ENCODE assay signal across 8 cellular contexts in the genomic region with DNA sequence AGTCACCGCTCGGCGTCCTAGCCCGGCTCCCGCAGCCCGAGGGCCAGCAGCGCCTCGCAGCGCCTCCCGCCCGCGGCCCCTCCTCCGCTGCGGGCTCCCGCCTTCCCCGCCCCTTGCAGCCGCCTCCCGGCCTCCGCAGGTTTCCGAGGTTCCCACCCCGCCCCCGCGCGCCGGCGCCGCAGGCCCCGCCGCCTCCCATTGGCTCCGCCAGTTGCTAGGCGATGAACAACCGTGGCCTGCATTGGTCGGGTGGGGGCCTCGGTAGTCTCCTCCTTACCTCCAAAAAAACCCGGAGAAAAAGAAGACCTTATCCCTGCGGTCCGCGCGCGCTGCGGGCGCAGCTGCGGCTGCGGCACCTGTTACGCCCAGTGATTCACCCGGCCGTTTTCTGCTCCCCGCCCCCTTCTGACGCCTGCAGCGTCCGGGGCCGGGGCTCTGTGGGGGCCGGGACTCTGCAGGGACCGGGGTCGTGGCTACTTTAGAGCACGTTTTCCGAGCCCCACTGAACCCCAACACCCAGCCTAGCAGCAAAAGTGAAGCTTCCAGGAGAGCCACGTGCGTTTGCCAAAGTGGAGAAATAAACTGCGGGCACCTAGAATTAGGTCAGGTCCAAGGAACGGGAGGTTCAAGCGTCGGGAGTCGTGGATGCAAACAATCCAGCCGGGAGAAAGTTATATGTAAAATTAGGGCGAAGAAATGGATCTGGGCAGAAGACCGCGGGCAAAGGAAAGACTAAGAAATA. TPM values are rescaled to one million over a fixed set of nuclear protein-coding genes. Genes with fewer than 3 reads are reported as not detected.
DNase-seq lines count a peak whose midpoint lies in the region; ATAC-seq, FAIRE-seq and TF ChIP-seq lines count a peak whose summit lies in the region.

A gene with protein sequence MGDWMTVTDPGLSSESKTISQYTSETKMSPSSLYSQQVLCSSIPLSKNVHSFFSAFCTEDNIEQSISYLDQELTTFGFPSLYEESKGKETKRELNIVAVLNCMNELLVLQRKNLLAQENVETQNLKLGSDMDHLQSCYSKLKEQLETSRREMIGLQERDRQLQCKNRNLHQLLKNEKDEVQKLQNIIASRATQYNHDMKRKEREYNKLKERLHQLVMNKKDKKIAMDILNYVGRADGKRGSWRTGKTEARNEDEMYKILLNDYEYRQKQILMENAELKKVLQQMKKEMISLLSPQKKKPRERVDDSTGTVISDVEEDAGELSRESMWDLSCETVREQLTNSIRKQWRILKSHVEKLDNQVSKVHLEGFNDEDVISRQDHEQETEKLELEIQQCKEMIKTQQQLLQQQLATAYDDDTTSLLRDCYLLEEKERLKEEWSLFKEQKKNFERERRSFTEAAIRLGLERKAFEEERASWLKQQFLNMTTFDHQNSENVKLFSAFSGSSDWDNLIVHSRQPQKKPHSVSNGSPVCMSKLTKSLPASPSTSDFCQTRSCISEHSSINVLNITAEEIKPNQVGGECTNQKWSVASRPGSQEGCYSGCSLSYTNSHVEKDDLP (minus strand): TSS at position 65 of the 742 bp plus-strand sequence. CDS start 19,242 bp downstream, outside the sequence.

- H3K36me3 Mint-ChIP-seq in memory B cell, result no peaks in the 10 kb centered on the region

- H3K23ac ChIP-seq in H1 (ENCODE audit: insufficient read length), result no peak within 1 kb of the TSS

- H3K23me2 ChIP-seq in H1 (ENCODE audit: low read depth, low read length), result peaks cover 7% of the 10 kb centered on the region; the same call in 1 of the 2 replicates

- no peaks in the 10 kb centered on the region for H3K79me1 ChIP-seq in H1 (ENCODE audit: low read depth, low read length)

- no peaks in the 10 kb centered on the region for H3K9me3 Mint-ChIP-seq in memory B cell

- peak within 1 kb of the TSS; percentile 90 for H4K8ac ChIP-seq in H1 (ENCODE audit: extremely low read depth, insufficient read depth, low read length)

- H3K4me2 ChIP-seq in H1 (ENCODE audit: insufficient read depth in 1 of 2, low read depth in 2 of 2, low read length in 2 of 2), result peak within 1 kb of the TSS; percentile 81 to 97

- no peak within 1 kb of the TSS for H2AK5ac ChIP-seq in H1 (ENCODE audit: low read depth, low read length)

- peak within 1 kb of the TSS; percentile 57 to 89 (median 72) for H3K4me3 ChIP-seq in H1 (ENCODE audit: extremely low read depth in 1 of 4, insufficient read depth in 2 of 4, low read depth in 3 of 4, low read length in 4 of 4)

- peak within 1 kb of the TSS; percentile 30 for H2BK120ac ChIP-seq in H1 (replicated peaks; ENCODE audit: low read depth, low read length)

- H3K18ac ChIP-seq in H1 (ENCODE audit: extremely low read depth, low read length), result peak within 1 kb of the TSS; percentile 76

- CTCF ChIA-PET in H1 (lab: Charles Lee; ENCODE audit: partially characterized antibody), result interaction anchor here (0.7 kb wide), 1 partner anchor 19 kb away, joined by 3 read pairs; no protein-coding TSS in a partner anchor

- no peaks in the 10 kb centered on the region for H3K36me3 ChIP-seq in H1 (ENCODE audit: control insufficient read depth in 2 of 4, insufficient read depth in 4 of 4, low read length in 3 of 4)

- peaks cover 6 to 40% of the 10 kb centered on the region in 2 experiments; a peak in 3 of 4 replicates for H3K79me2 ChIP-seq in H1 (ENCODE audit: control insufficient read depth in 1 of 2, insufficient read depth in 2 of 2, low read length in 2 of 2)

- peak within 1 kb of the TSS; percentile 54 for H3K4ac ChIP-seq in H1 (replicated peaks; ENCODE audit: insufficient read length, low read depth, low read length)

- H3K4me1 ChIP-seq in H1 (replicated peaks in 1 of 4; ENCODE audit: control insufficient read depth in 3 of 4, insufficient read depth in 4 of 4, low read length in 3 of 4), result peaks cover 2 to 7% (median 3%) of the 10 kb centered on the region in 4 experiments; a peak in 4 of 7 replicates

- H2BK20ac ChIP-seq in H1 (ENCODE audit: low read length), result no peak within 1 kb of the TSS

- H3K4me1 Mint-ChIP-seq in memory B cell, result peaks cover 20% of the 10 kb centered on the region

- peak within 1 kb of the TSS; percentile 79 for H3K56ac ChIP-seq in H1 (replicated peaks; ENCODE audit: insufficient read length, low read depth, low read length)

- TF ChIP-seq POLR2A in H1 (IDR thresholded peaks at IDR 0.05; ENCODE audit: control extremely low read depth in 1 of 2, low read depth in 2 of 2, low read length in 2 of 2), result no peak; a peak in 1 of 3 replicates

- POLR2A ChIA-PET in H1 (lab: Charles Lee; ENCODE audit: partially characterized antibody), result interaction anchor here (1.3 kb wide), 1 partner anchor 92 kb away, joined by 3 read pairs; no protein-coding TSS in a partner anchor

- FAIRE-seq in HTR-8/SVneo (lab: Jason Lieb, UNC) (no peak), H1 (lab: Jason Lieb, UNC) (no peak)

- H2BK15ac ChIP-seq in H1 (ENCODE audit: low read length), result 0 out of 2 replicates have a peak within 1 kb of the TSS, but pooled peaks have one; percentile 47

- H3K9ac ChIP-seq in H1 (replicated peaks in 1 of 4; ENCODE audit: extremely low read depth in 1 of 4, low read depth in 3 of 4, low read length in 3 of 4), result peak within 1 kb of the TSS; percentile 58 to 85 (median 68)

- H3K27ac ChIP-seq in H1 (ENCODE audit: low read depth, low read length), result peak within 1 kb of the TSS; percentile 81

- 0 out of 4 replicates have a peak, but pooled peaks of 1 of the 3 experiments have one; percentile 1 for TF ChIP-seq CTCF in H1 (IDR thresholded peaks at IDR 0.05; ENCODE audit: control extremely low read depth in 1 of 3, insufficient read depth in 1 of 3, low read depth in 1 of 3, low read length in 3 of 3)

- H3K14ac ChIP-seq in H1 (ENCODE audit: insufficient read length), result no peak within 1 kb of the TSS

- H3K4me3 Mint-ChIP-seq in memory B cell, result peak within 1 kb of the TSS; percentile 89

- H3K9me3 ChIP-seq in H1 (ENCODE audit: insufficient read depth in 2 of 2, low read depth in 1 of 2, low read length in 1 of 2), result no peaks in the 10 kb centered on the region

- H2BK5ac ChIP-seq in H1 (ENCODE audit: low read depth, low read length), result peak within 1 kb of the TSS; percentile 66; the same call in 1 of the 2 replicates

- WGBS in H1 (ENCODE audit: extremely low coverage in 1 of 2, insufficient coverage in 1 of 2, insufficient read length in 1 of 2, insufficient replicate concordance in 2 of 2, low coverage in 1 of 2, low lambda C conversion rate in 2 of 2, missing lambda C conversion rate in 1 of 2), 2 experiments, result 1% methylated on average over 32 of the region's 68 CpGs; no CpG with 5 or more reads in 1 of the 2 experiments

- H2BK12ac ChIP-seq in H1 (ENCODE audit: low read depth, low read length), result no peak within 1 kb of the TSS; the same call in 1 of the 2 replicates

- H2AFZ ChIP-seq in H1 (ENCODE audit: low read length), result peak within 1 kb of the TSS; percentile 76

- TF ChIP-seq RAD21 in H1 (IDR thresholded peaks at IDR 0.05 in 1 of 2, conservative IDR thresholded peaks at IDR 0.05 in 1 of 2; ENCODE audit: low read depth in 2 of 2, low read length in 2 of 2), result no peak

- H3K27me3 ChIP-seq in H1 (replicated peaks in 1 of 4; ENCODE audit: control insufficient read depth in 3 of 4, extremely low read depth in 1 of 4, insufficient read depth in 3 of 4, low read length in 3 of 4), result 0 out of 7 replicates have a peak, but pooled peaks cover 0 to 1% (median 0%) of the 10 kb centered on the region in 4 experiments

- DNase-seq in COR-L47 (lab: John Stamatoyannopoulos, UW) (peak; percentile 97), HTR-8/SVneo (ENCODE audit: insufficient read length, low spot score) (peak; percentile 88), NOMO-1 treated with DMSO at 0.1 percent for 48 hours (lab: John Stamatoyannopoulos, UW; ENCODE audit: unreplicated experiment) (peak; percentile 93), H1 (ENCODE audit: low read depth in 1 of 2, low spot score in 2 of 2) (peak; percentile 88 to 100), memory B cell (ENCODE audit: low spot score in 2 of 2) (peak; percentile 99 to 100)
- peak; percentile 100 for DNase-seq in activated CD8-positive, alpha-beta memory T cell treated with anti-CD3 and anti-CD28 coated beads for 48 hours (ENCODE audit: low read depth in 2 of 3, low spot score in 2 of 3)
- DNase-seq in stimulated activated CD8-positive, alpha-beta memory T cell treated with anti-CD3 and anti-CD28 coated beads, Interleukin-12 subunit alpha, Interleukin-12 subunit beta, amount 100 ng/mL, for 1 hour (ENCODE audit: low read depth), result peak; percentile 100

- H4K91ac ChIP-seq in H1 (replicated peaks; ENCODE audit: insufficient read length, low read length), result peak within 1 kb of the TSS; percentile 61

- peak; percentile 95 for ATAC-seq in GM21381 (IDR thresholded peaks at IDR 0.05; ENCODE audit: unreplicated experiment)
- ATAC-seq in memory B cell (ENCODE audit: low read depth), result peak; percentile 87

- no peaks in the 10 kb centered on the region for H4K20me1 ChIP-seq in H1 (replicated peaks in 1 of 2; ENCODE audit: control insufficient read depth in 1 of 2, insufficient read depth in 2 of 2, low read length in 2 of 2)

- peak within 1 kb of the TSS; percentile 48 for H4K5ac ChIP-seq in H1 (ENCODE audit: insufficient read length, low read depth, low read length)

- H3K27ac Mint-ChIP-seq in memory B cell, result peak within 1 kb of the TSS; percentile 86

- no peak for TF ChIP-seq EP300 in H1 (IDR thresholded peaks at IDR 0.05; ENCODE audit: borderline replicate concordance in 1 of 2, low read depth in 2 of 2, low read length in 2 of 2)

- H3K27me3 Mint-ChIP-seq in memory B cell, result no peaks in the 10 kb centered on the region

TF ChIP-seq in H1, 55 proteins besides CTCF, POLR2A, EP300 and RAD21 (continues in another document):
- TF ChIP-seq KDM1A (IDR thresholded peaks at IDR 0.05; ENCODE audit: borderline replicate concordance, low read length), result no peak
- no peak for TF ChIP-seq GTF2F1 (IDR thresholded peaks at IDR 0.05; ENCODE audit: borderline replicate concordance, low read depth, low read length)
- no peak for TF ChIP-seq RNF2 (IDR thresholded peaks at IDR 0.05; ENCODE audit: borderline replicate concordance, low read depth, low read length, missing control alignments, poor library complexity, severe bottlenecking)
- peak; percentile 56; the same call in 1 of the 2 replicates for TF ChIP-seq TCF12 (IDR thresholded peaks at IDR 0.05; ENCODE audit: low read depth, low read length)

RNA-seq across cellular contexts. Expression of the gene that starts here (rescaled TPM):
- total RNA-seq in H1 (2021; fragmentation: NEBNext Ultra II Directional; extraction: Animal tissue kit (Norgen Biotek cat#: 25700)), result 29.2 and 31.3 TPM in 2 replicates
- 2.2 and 4.0 TPM in 2 replicates for polyA plus RNA-seq in H1 (2011; rRNA removed)
- 5.1 TPM for polyA plus RNA-seq in H1 (2011; cell fraction: cytosol; rRNA removed)
- 3.8 TPM for polyA plus RNA-seq in H1 (2011; cell fraction: nucleus; rRNA removed)
- 7.6 to 18.2 TPM (median 9.3 TPM) in 4 replicates for polyA plus RNA-seq in H1 (2012, experiment 1 of 2)
- 0.87 TPM for polyA plus RNA-seq in H1 (2012, experiment 2 of 2)
- polyA plus RNA-seq in H1 (2013, experiment 1 of 2), result 13.3 TPM
- 13.1 TPM for polyA plus RNA-seq in H1 (2013, experiment 2 of 2)
- polyA minus RNA-seq in H1 (2011; rRNA and poly(A)+ RNA removed), result 8.6 and 11.7 TPM in 2 replicates
- polyA minus RNA-seq in H1 (2011; cell fraction: cytosol; rRNA and poly(A)+ RNA removed), result 5.3 TPM
- 37.7 TPM for polyA minus RNA-seq in H1 (2011; cell fraction: nucleus; rRNA and poly(A)+ RNA removed)

Comparison
In these comparisons a context has a peak if more than half of its experiments do, and no peak if none do; other contexts are left out.
1. Peak in every context shown above with its lines: DNase-seq, ATAC-seq, H3K4me3 ChIP-seq and H3K27ac ChIP-seq.